ENCODE assay signal across 19 cellular contexts in genomic region chr7:45077579-45077978, GRCh38. TPM values are rescaled to one million over a fixed set of nuclear protein-coding genes. Genes with fewer than 3 reads are reported as not detected.
DNase-seq lines count a peak whose midpoint lies in the region; ATAC-seq and TF ChIP-seq lines count a peak whose summit lies in the region.
"Had no signal": no experiment of that assay in that cellular context is flagged by ENCODE, and none has a peak within 500 bp of the region (broad histone marks: within the 10 kb centered on the region; RNA-seq: fewer than 3 reads in every experiment).

No MANE protein-coding gene starts in this region.

- intact Hi-C loops in activated CD4-positive, alpha-beta memory T cell treated with anti-CD3 and anti-CD28 coated beads for 36 hours (cut with micrococcal nuclease), result no loop called here
- intact Hi-C loops in CD4-positive, alpha-beta T cell (cut with DNase I, micrococcal nuclease), result no loop called here
- intact Hi-C loops in dendritic cell treated with granulocyte-macrophage colony-stimulating factor and Interleukin-4, amounts not matched to agents 40 ng/mL and 50 ng/mL, for 4 days (cut with micrococcal nuclease), result no loop called here
- intact Hi-C loops in posterior vena cava (cut with DNase I), result loop anchor here in 1 of 2 donors (10.0 kb wide), 1 partner anchor 1937 kb away; no protein-coding TSS in a partner anchor

- no peaks in the 10 kb centered on the region for H3K27me3 Mint-ChIP-seq in activated CD4-positive, alpha-beta memory T cell treated with anti-CD3 and anti-CD28 coated beads for 36 hours
- no peaks in the 10 kb centered on the region for H3K27me3 Mint-ChIP-seq in activated CD4-positive, alpha-beta memory T cell treated with anti-CD3 and anti-CD28 coated beads, Interleukin-2, amount 10 ng/mL, durations not matched to agents 7 days and 5 days
- no peaks in the 10 kb centered on the region for H3K27me3 Mint-ChIP-seq in CD4-positive, alpha-beta T cell
- H3K27me3 Mint-ChIP-seq in dendritic cell treated with granulocyte-macrophage colony-stimulating factor and Interleukin-4, amounts not matched to agents 40 ng/mL and 50 ng/mL, for 4 days, result no peaks in the 10 kb centered on the region
- H3K27me3 Mint-ChIP-seq: CD4-positive, alpha-beta memory T cell; IgD-negative memory B cell had no signal

- no peak overlapping the region for H3K27ac ChIP-seq in CD4-positive, alpha-beta T cell (ENCODE audit: low read depth, low read length)
- H3K27ac ChIP-seq: 22Rv1, BLaER1 had no signal

- peak; percentile 5 for DNase-seq in activated CD4-positive, alpha-beta memory T cell treated with anti-CD3 and anti-CD28 coated beads for 36 hours
- DNase-seq in activated CD4-positive, alpha-beta memory T cell treated with anti-CD3 and anti-CD28 coated beads, Interleukin-2, amount 10 ng/mL, durations not matched to agents 7 days and 5 days, result no peak
- no peak for DNase-seq in CD4-positive, alpha-beta T cell
- DNase-seq in posterior vena cava (ENCODE audit: low spot score), result peak; percentile 73
- DNase-seq in NOMO-1 (lab: John Stamatoyannopoulos, UW; ENCODE audit: unreplicated experiment in 2 of 2), result no peak
- DNase-seq: ACHN; CD4-positive, alpha-beta memory T cell; NCI-H1105; NCI-H146; NCI-H2029; NCI-H2227 treated with DMSO at 0.1 percent for 48 hours; NCI-H510A had no signal

- H3K27ac Mint-ChIP-seq in activated CD4-positive, alpha-beta memory T cell treated with anti-CD3 and anti-CD28 coated beads for 36 hours, result no peak overlapping the region
- H3K27ac Mint-ChIP-seq in activated CD4-positive, alpha-beta memory T cell treated with anti-CD3 and anti-CD28 coated beads, Interleukin-2, amount 10 ng/mL, durations not matched to agents 7 days and 5 days, result no peak overlapping the region
- H3K27ac Mint-ChIP-seq in CD4-positive, alpha-beta T cell, result peak overlapping the region; percentile 76
- peak overlapping the region; percentile 9 for H3K27ac Mint-ChIP-seq in dendritic cell treated with granulocyte-macrophage colony-stimulating factor and Interleukin-4, amounts not matched to agents 40 ng/mL and 50 ng/mL, for 4 days

- no peak for TF ChIP-seq CTCF in CD4-positive, alpha-beta T cell (IDR thresholded peaks at IDR 0.05)

- H3K4me1 Mint-ChIP-seq in activated CD4-positive, alpha-beta memory T cell treated with anti-CD3 and anti-CD28 coated beads for 36 hours (ENCODE audit: low read depth), result peaks cover 7% of the 10 kb centered on the region
- H3K4me1 Mint-ChIP-seq in activated CD4-positive, alpha-beta memory T cell treated with anti-CD3 and anti-CD28 coated beads, Interleukin-2, amount 10 ng/mL, durations not matched to agents 7 days and 5 days, result peaks cover 7% of the 10 kb centered on the region
- H3K4me1 Mint-ChIP-seq in CD4-positive, alpha-beta T cell (ENCODE audit: low read depth), result peaks cover 3% of the 10 kb centered on the region
- peaks cover 27% of the 10 kb centered on the region for H3K4me1 Mint-ChIP-seq in dendritic cell treated with granulocyte-macrophage colony-stimulating factor and Interleukin-4, amounts not matched to agents 40 ng/mL and 50 ng/mL, for 4 days (ENCODE audit: low read depth)

- no peaks in the 10 kb centered on the region for H3K9me3 Mint-ChIP-seq in activated CD4-positive, alpha-beta memory T cell treated with anti-CD3 and anti-CD28 coated beads for 36 hours
- H3K9me3 Mint-ChIP-seq in activated CD4-positive, alpha-beta memory T cell treated with anti-CD3 and anti-CD28 coated beads, Interleukin-2, amount 10 ng/mL, durations not matched to agents 7 days and 5 days, result no peaks in the 10 kb centered on the region
- H3K9me3 Mint-ChIP-seq in CD4-positive, alpha-beta T cell, result no peaks in the 10 kb centered on the region
- no peaks in the 10 kb centered on the region for H3K9me3 Mint-ChIP-seq in dendritic cell treated with granulocyte-macrophage colony-stimulating factor and Interleukin-4, amounts not matched to agents 40 ng/mL and 50 ng/mL, for 4 days
- H3K9me3 Mint-ChIP-seq: IgD-negative memory B cell had no signal

- no peaks in the 10 kb centered on the region for H3K27me3 ChIP-seq in CD4-positive, alpha-beta T cell (ENCODE audit: control insufficient read depth, insufficient read depth, low read length)
- H3K27me3 ChIP-seq: BLaER1 had no signal

- peaks cover 28% of the 10 kb centered on the region for H3K36me3 Mint-ChIP-seq in activated CD4-positive, alpha-beta memory T cell treated with anti-CD3 and anti-CD28 coated beads for 36 hours
- peaks cover 41% of the 10 kb centered on the region for H3K36me3 Mint-ChIP-seq in activated CD4-positive, alpha-beta memory T cell treated with anti-CD3 and anti-CD28 coated beads, Interleukin-2, amount 10 ng/mL, durations not matched to agents 7 days and 5 days (ENCODE audit: low read depth)
- peaks cover 48% of the 10 kb centered on the region for H3K36me3 Mint-ChIP-seq in CD4-positive, alpha-beta T cell (ENCODE audit: low read depth)
- H3K36me3 Mint-ChIP-seq in dendritic cell treated with granulocyte-macrophage colony-stimulating factor and Interleukin-4, amounts not matched to agents 40 ng/mL and 50 ng/mL, for 4 days (ENCODE audit: low read depth), result peaks cover 46% of the 10 kb centered on the region
- H3K36me3 Mint-ChIP-seq: IgD-negative memory B cell had no signal

- no peak overlapping the region for H3K4me3 Mint-ChIP-seq in activated CD4-positive, alpha-beta memory T cell treated with anti-CD3 and anti-CD28 coated beads for 36 hours
- H3K4me3 Mint-ChIP-seq in activated CD4-positive, alpha-beta memory T cell treated with anti-CD3 and anti-CD28 coated beads, Interleukin-2, amount 10 ng/mL, durations not matched to agents 7 days and 5 days, result no peak overlapping the region
- no peak overlapping the region for H3K4me3 Mint-ChIP-seq in CD4-positive, alpha-beta T cell
- H3K4me3 Mint-ChIP-seq in dendritic cell treated with granulocyte-macrophage colony-stimulating factor and Interleukin-4, amounts not matched to agents 40 ng/mL and 50 ng/mL, for 4 days, result no peak overlapping the region
- H3K4me3 Mint-ChIP-seq: CD4-positive, alpha-beta memory T cell; IgD-negative memory B cell had no signal

- no peak for ATAC-seq in CD4-positive, alpha-beta T cell (ENCODE audit: poor library complexity)
- ATAC-seq in HG03025 (IDR thresholded peaks at IDR 0.05; ENCODE audit: low FRiP score, unreplicated experiment) (no peak), HG03571 (IDR thresholded peaks at IDR 0.05; ENCODE audit: unreplicated experiment) (no peak)
- ATAC-seq: HCT116 had no signal

- POLR2A ChIA-PET in activated CD4-positive, alpha-beta memory T cell treated with anti-CD3 and anti-CD28 coated beads for 36 hours (lab: Charles Lee), result no interaction called here
- POLR2A ChIA-PET in activated CD4-positive, alpha-beta memory T cell treated with anti-CD3 and anti-CD28 coated beads, Interleukin-2, amount 10 ng/mL, durations not matched to agents 7 days and 5 days (lab: Charles Lee), result interaction anchor here (1.1 kb wide), 1 partner anchor 9 kb away, joined by 3 read pairs; no protein-coding TSS in a partner anchor
- POLR2A ChIA-PET in CD4-positive, alpha-beta T cell (lab: Charles Lee), result interaction anchor here (0.7 kb wide), 1 partner anchor 8 kb away, joined by 4 read pairs; no protein-coding TSS in a partner anchor

- CTCF ChIA-PET in activated CD4-positive, alpha-beta memory T cell treated with anti-CD3 and anti-CD28 coated beads for 36 hours (lab: Charles Lee), result no interaction called here
- CTCF ChIA-PET in activated CD4-positive, alpha-beta memory T cell treated with anti-CD3 and anti-CD28 coated beads, Interleukin-2, amount 10 ng/mL, durations not matched to agents 7 days and 5 days (lab: Charles Lee), result interaction anchor here (1.2 kb wide), 1 partner anchor 59 kb away, joined by 3 read pairs; no protein-coding TSS in a partner anchor
- CTCF ChIA-PET in CD4-positive, alpha-beta T cell (lab: Charles Lee), result no interaction called here

- H3K9me3 ChIP-seq in CD4-positive, alpha-beta T cell (ENCODE audit: control insufficient read depth, low read length), result no peaks in the 10 kb centered on the region
- H3K9me3 ChIP-seq: BLaER1 had no signal

RNA-seq across cellular contexts. Expression of gene NACAD, which starts 11.2 kb away (rescaled TPM):
- total RNA-seq in activated CD4-positive, alpha-beta memory T cell treated with anti-CD3 and anti-CD28 coated beads for 36 hours, result under 1 TPM; 0.10 to 0.21 TPM
- total RNA-seq in activated CD4-positive, alpha-beta memory T cell treated with anti-CD3 and anti-CD28 coated beads, Interleukin-2, amount 10 ng/mL, durations not matched to agents 7 days and 5 days, result under 1 TPM in 1 of 2 experiments, not detected in 1; 0.60 TPM
- under 1 TPM; 0.08 to 0.14 TPM for total RNA-seq in CD4-positive, alpha-beta T cell
- 10 to 100 TPM in 1 of 2 donors, 1 to 10 TPM in 1; 8.5 to 10.4 TPM for total RNA-seq in posterior vena cava
- total RNA-seq: CD4-positive, alpha-beta memory T cell had no signal

RNA-seq across cellular contexts. Expression of gene TBRG4, which starts 33.9 kb away (rescaled TPM):
- total RNA-seq in activated CD4-positive, alpha-beta memory T cell treated with anti-CD3 and anti-CD28 coated beads for 36 hours, result 100 to 1,000 TPM; 135 to 137 TPM
- 100 to 1,000 TPM in 1 of 2 experiments, 10 to 100 TPM in 1; 98.8 to 103 TPM for total RNA-seq in activated CD4-positive, alpha-beta memory T cell treated with anti-CD3 and anti-CD28 coated beads, Interleukin-2, amount 10 ng/mL, durations not matched to agents 7 days and 5 days
- total RNA-seq in CD4-positive, alpha-beta T cell, result 100 to 1,000 TPM; 104 to 105 TPM
- 10 to 100 TPM; 32.5 to 35.1 TPM for total RNA-seq in posterior vena cava

Comparison
In these comparisons a context has a peak if more than half of its experiments do, and no peak if none do; other contexts are left out.
1. DNase-seq: peak in activated CD4-positive, alpha-beta memory T cell treated with anti-CD3 and anti-CD28 coated beads for 36 hours (single experiment) and posterior vena cava (single experiment); none in activated CD4-positive, alpha-beta memory T cell treated with anti-CD3 and anti-CD28 coated beads, Interleukin-2, amount 10 ng/mL, durations not matched to agents 7 days and 5 days (single experiment), CD4-positive, alpha-beta T cell (0 of 10) and NOMO-1 (0 of 2).
2. H3K27ac Mint-ChIP-seq: peak in CD4-positive, alpha-beta T cell (single experiment) and dendritic cell treated with granulocyte-macrophage colony-stimulating factor and Interleukin-4, amounts not matched to agents 40 ng/mL and 50 ng/mL, for 4 days (single experiment); none in activated CD4-positive, alpha-beta memory T cell treated with anti-CD3 and anti-CD28 coated beads for 36 hours (single experiment) and activated CD4-positive, alpha-beta memory T cell treated with anti-CD3 and anti-CD28 coated beads, Interleukin-2, amount 10 ng/mL, durations not matched to agents 7 days and 5 days (single experiment).
3. RNA of gene NACAD, which starts 11.2 kb away (total RNA-seq): 8.5 to 10.4 TPM in posterior vena cava; 0.60 TPM in activated CD4-positive, alpha-beta memory T cell treated with anti-CD3 and anti-CD28 coated beads, Interleukin-2, amount 10 ng/mL, durations not matched to agents 7 days and 5 days, 0.10 to 0.21 TPM in activated CD4-positive, alpha-beta memory T cell treated with anti-CD3 and anti-CD28 coated beads for 36 hours and 0.08 to 0.14 TPM in CD4-positive, alpha-beta T cell; every median in the first group is over 4 times any median in the second.